20 cellular contexts compared by ENCODE assay signal in the genomic region with DNA sequence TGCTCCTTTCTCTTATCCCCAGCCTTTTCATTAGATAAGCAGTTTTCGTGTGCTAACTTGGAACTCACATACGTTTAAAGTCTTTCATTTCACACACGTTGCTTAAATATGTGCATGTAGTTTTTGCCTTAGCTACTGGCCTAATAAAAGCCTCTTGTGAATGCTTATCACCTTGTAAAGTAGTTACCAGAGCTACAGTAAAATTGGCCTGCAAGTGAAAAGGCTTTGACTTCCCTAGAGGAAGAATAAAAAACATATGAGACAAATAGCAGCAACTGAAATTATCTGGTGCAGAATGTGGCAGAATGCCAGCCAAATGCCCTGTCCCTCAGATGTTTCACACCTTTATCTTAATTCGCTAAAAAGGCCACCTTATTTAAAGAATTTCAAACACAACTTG. TPM values are rescaled to one million over a fixed set of nuclear protein-coding genes. Genes with fewer than 3 reads are reported as not detected.
DNase-seq lines count a peak whose midpoint lies in the region; ATAC-seq, FAIRE-seq and TF ChIP-seq lines count a peak whose summit lies in the region.
"Had no signal": no experiment of that assay in that cellular context is flagged by ENCODE, and none has a peak within 500 bp of the region (broad histone marks: within the 10 kb centered on the region; RNA-seq: fewer than 3 reads in every experiment).

No MANE protein-coding gene starts in this region.

- no peak overlapping the region for H3K27ac Mint-ChIP-seq in activated T-helper 2 cell treated with anti-CD3 and anti-CD28 coated beads, Interferon-gamma antibody, Interleukin-2, Interleukin-4, amounts not matched to agents 10 μg/mL and 5 μg/mL and 100 μg/mL, durations not matched to agents 14 hours and 24 hours and 36 hours
- H3K27ac Mint-ChIP-seq: activated CD4-positive, alpha-beta T cell treated with anti-CD3 and anti-CD28 coated beads, Interleukin-2, amount 10 ng/mL, durations not matched to agents 7 days and 5 days had no signal

- H3K9me3 Mint-ChIP-seq in activated T-helper 2 cell treated with anti-CD3 and anti-CD28 coated beads, Interferon-gamma antibody, Interleukin-2, Interleukin-4, amounts not matched to agents 10 μg/mL and 5 μg/mL and 100 μg/mL, durations not matched to agents 14 hours and 24 hours and 36 hours = no peaks in the 10 kb centered on the region
- H3K9me3 Mint-ChIP-seq: activated CD4-positive, alpha-beta T cell treated with anti-CD3 and anti-CD28 coated beads, Interleukin-2, amount 10 ng/mL, durations not matched to agents 7 days and 5 days had no signal

- no peak overlapping the region for H3K4me3 ChIP-seq in heart right ventricle
- no peak overlapping the region for H3K4me3 ChIP-seq in osteoblast (ENCODE audit: insufficient read depth, low read length)
- H3K4me3 ChIP-seq: esophagus squamous epithelium had no signal

- 19 to 30% methylated on average over 4 of the region's 4 CpGs for WGBS in heart right ventricle, 2 donors

- H3K4me1 ChIP-seq in heart right ventricle (peaks cover 0 to 36% (median 22%) of the 10 kb centered on the region in 9 donors), osteoblast (ENCODE audit: insufficient read depth, low read length) (no peaks in the 10 kb centered on the region)
- H3K4me1 ChIP-seq: esophagus squamous epithelium had no signal

- H3K36me3 Mint-ChIP-seq in activated T-helper 2 cell treated with anti-CD3 and anti-CD28 coated beads, Interferon-gamma antibody, Interleukin-2, Interleukin-4, amounts not matched to agents 10 μg/mL and 5 μg/mL and 100 μg/mL, durations not matched to agents 14 hours and 24 hours and 36 hours (ENCODE audit: low read depth) = no peaks in the 10 kb centered on the region

- FAIRE-seq in H54 (lab: Jason Lieb, UNC) = peak; percentile 73
- FAIRE-seq: GM12891, urothelium cell line had no signal

- no peak for TF ChIP-seq POLR2A in H54 (IDR thresholded peaks at IDR 0.05; ENCODE audit: low read depth, low read length)

- peak in 6 of 8 donors; percentile 16 to 84 (median 55) for ATAC-seq in heart right ventricle

- no peaks in the 10 kb centered on the region for H3K27me3 Mint-ChIP-seq in activated T-helper 2 cell treated with anti-CD3 and anti-CD28 coated beads, Interferon-gamma antibody, Interleukin-2, Interleukin-4, amounts not matched to agents 10 μg/mL and 5 μg/mL and 100 μg/mL, durations not matched to agents 14 hours and 24 hours and 36 hours (ENCODE audit: low read depth)
- H3K27me3 Mint-ChIP-seq: activated CD4-positive, alpha-beta T cell treated with anti-CD3 and anti-CD28 coated beads, Interleukin-2, amount 10 ng/mL, durations not matched to agents 7 days and 5 days; naive B cell had no signal

- intact Hi-C loops in heart right ventricle (cut with DNase I) = loop anchor here in 1 of 10 donors (5.0 kb wide), 1 partner anchor 59 kb away; no protein-coding TSS in a partner anchor
- intact Hi-C loops in activated T-helper 2 cell treated with anti-CD3 and anti-CD28 coated beads, Interferon-gamma antibody, Interleukin-2, Interleukin-4, amounts not matched to agents 10 μg/mL and 5 μg/mL and 100 μg/mL, durations not matched to agents 14 hours and 24 hours and 36 hours (cut with micrococcal nuclease) = no loop called here

- H3K9me3 ChIP-seq in heart right ventricle = no peaks in the 10 kb centered on the region
- H3K9me3 ChIP-seq in osteoblast (ENCODE audit: low read depth, low read length) = no peaks in the 10 kb centered on the region
- H3K9me3 ChIP-seq: Caco-2, esophagus squamous epithelium had no signal

- H3K27me3 ChIP-seq in heart right ventricle (no peaks in the 10 kb centered on the region), osteoblast (ENCODE audit: insufficient read depth, low read length) (no peaks in the 10 kb centered on the region)
- H3K27me3 ChIP-seq: esophagus squamous epithelium had no signal

- H3K4me1 Mint-ChIP-seq in activated T-helper 2 cell treated with anti-CD3 and anti-CD28 coated beads, Interferon-gamma antibody, Interleukin-2, Interleukin-4, amounts not matched to agents 10 μg/mL and 5 μg/mL and 100 μg/mL, durations not matched to agents 14 hours and 24 hours and 36 hours (ENCODE audit: low read depth) = peaks cover 5% of the 10 kb centered on the region

- TF ChIP-seq CTCF in heart right ventricle (IDR thresholded peaks at IDR 0.05) (no peak), osteoblast (IDR thresholded peaks at IDR 0.05; ENCODE audit: extremely low read depth, low read depth, low read length) (no peak)

- no peak overlapping the region for H3K4me3 Mint-ChIP-seq in activated T-helper 2 cell treated with anti-CD3 and anti-CD28 coated beads, Interferon-gamma antibody, Interleukin-2, Interleukin-4, amounts not matched to agents 10 μg/mL and 5 μg/mL and 100 μg/mL, durations not matched to agents 14 hours and 24 hours and 36 hours (ENCODE audit: low read depth)
- H3K4me3 Mint-ChIP-seq: activated CD4-positive, alpha-beta T cell treated with anti-CD3 and anti-CD28 coated beads, Interleukin-2, amount 10 ng/mL, durations not matched to agents 7 days and 5 days had no signal

- no peak overlapping the region for H2AFZ ChIP-seq in osteoblast (ENCODE audit: low read length)
- H2AFZ ChIP-seq: parathyroid adenoma had no signal

- H3K79me2 ChIP-seq in osteoblast (ENCODE audit: insufficient read depth, low read length) = no peaks in the 10 kb centered on the region
- H3K79me2 ChIP-seq: parathyroid adenoma had no signal

- DNase-seq in COR-L47 (lab: John Stamatoyannopoulos, UW) (peak; percentile 59), H54 (ENCODE audit: insufficient read length, low spot score) (no peak), NCI-H2227 (lab: John Stamatoyannopoulos, UW; ENCODE audit: unreplicated experiment) (peak; percentile 40), heart right ventricle (no peak), Ammon's horn (ENCODE audit: low spot score) (no peak), osteoblast (ENCODE audit: insufficient read length, low spot score, missing footprints) (no peak)
- no peak for DNase-seq in activated T-helper 2 cell treated with anti-CD3 and anti-CD28 coated beads, Interferon-gamma antibody, Interleukin-2, Interleukin-4, amounts not matched to agents 10 μg/mL and 5 μg/mL and 100 μg/mL, durations not matched to agents 14 hours and 24 hours and 36 hours (ENCODE audit: low spot score)
- DNase-seq: activated CD4-positive, alpha-beta T cell treated with anti-CD3 and anti-CD28 coated beads, Interleukin-2, amount 10 ng/mL, durations not matched to agents 7 days and 5 days; activated CD8-positive, alpha-beta memory T cell treated with anti-CD3 and anti-CD28 coated beads, Interleukin-2, amount 50 U/mL, for 48 hours; activated gamma-delta T cell; amygdala; Caco-2; central memory CD4-positive, alpha-beta T cell; esophagus squamous epithelium; mammary epithelial cell; naive B cell; stimulated activated CD4-positive, alpha-beta T cell treated with anti-CD3 and anti-CD28 coated beads, Interleukin-4, amount 100 ng/mL, for 4 hours had no signal

- no peaks in the 10 kb centered on the region for H3K36me3 ChIP-seq in heart right ventricle
- H3K36me3 ChIP-seq in osteoblast (ENCODE audit: insufficient read depth, low read length) = no peaks in the 10 kb centered on the region
- H3K36me3 ChIP-seq: esophagus squamous epithelium had no signal

- no peaks in the 10 kb centered on the region for H4K20me1 ChIP-seq in osteoblast (ENCODE audit: insufficient read depth, low read length)

- H3K27ac ChIP-seq in heart right ventricle (peak overlapping the region in 5 of 10 donors; percentile 23 to 57 (median 42)), osteoblast (ENCODE audit: low read depth, low read length) (no peak overlapping the region)
- H3K27ac ChIP-seq: esophagus squamous epithelium, parathyroid adenoma had no signal

- no peak overlapping the region for H3K4me2 ChIP-seq in osteoblast (ENCODE audit: insufficient read depth, low read length)

RNA-seq across cellular contexts. Expression of gene RPA3, which starts 28.0 kb away (rescaled TPM):
- total RNA-seq in heart right ventricle = 10 to 100 TPM; 17.4 to 25.9 (median 22.9) TPM
- polyA plus RNA-seq in heart right ventricle = 10 to 100 TPM; 15.9 to 20.6 TPM
- total RNA-seq in activated T-helper 2 cell treated with anti-CD3 and anti-CD28 coated beads, Interferon-gamma antibody, Interleukin-2, Interleukin-4, amounts not matched to agents 10 μg/mL and 5 μg/mL and 100 μg/mL, durations not matched to agents 14 hours and 24 hours and 36 hours = 111 and 115 TPM in 2 replicates
- 15.9 and 16.6 TPM in 2 replicates for total RNA-seq in osteoblast

Comparison
In these comparisons a context has a peak if more than half of its experiments do, and no peak if none do; other contexts are left out.
1. DNase-seq: peak in COR-L47 (single experiment) and NCI-H2227 (single experiment); none in H54 (single experiment), heart right ventricle (0 of 2), Ammon's horn (single experiment), activated T-helper 2 cell treated with anti-CD3 and anti-CD28 coated beads, Interferon-gamma antibody, Interleukin-2, Interleukin-4, amounts not matched to agents 10 μg/mL and 5 μg/mL and 100 μg/mL, durations not matched to agents 14 hours and 24 hours and 36 hours (single experiment) and osteoblast (single experiment).